8 cellular contexts compared by ENCODE assay signal in the genomic region with DNA sequence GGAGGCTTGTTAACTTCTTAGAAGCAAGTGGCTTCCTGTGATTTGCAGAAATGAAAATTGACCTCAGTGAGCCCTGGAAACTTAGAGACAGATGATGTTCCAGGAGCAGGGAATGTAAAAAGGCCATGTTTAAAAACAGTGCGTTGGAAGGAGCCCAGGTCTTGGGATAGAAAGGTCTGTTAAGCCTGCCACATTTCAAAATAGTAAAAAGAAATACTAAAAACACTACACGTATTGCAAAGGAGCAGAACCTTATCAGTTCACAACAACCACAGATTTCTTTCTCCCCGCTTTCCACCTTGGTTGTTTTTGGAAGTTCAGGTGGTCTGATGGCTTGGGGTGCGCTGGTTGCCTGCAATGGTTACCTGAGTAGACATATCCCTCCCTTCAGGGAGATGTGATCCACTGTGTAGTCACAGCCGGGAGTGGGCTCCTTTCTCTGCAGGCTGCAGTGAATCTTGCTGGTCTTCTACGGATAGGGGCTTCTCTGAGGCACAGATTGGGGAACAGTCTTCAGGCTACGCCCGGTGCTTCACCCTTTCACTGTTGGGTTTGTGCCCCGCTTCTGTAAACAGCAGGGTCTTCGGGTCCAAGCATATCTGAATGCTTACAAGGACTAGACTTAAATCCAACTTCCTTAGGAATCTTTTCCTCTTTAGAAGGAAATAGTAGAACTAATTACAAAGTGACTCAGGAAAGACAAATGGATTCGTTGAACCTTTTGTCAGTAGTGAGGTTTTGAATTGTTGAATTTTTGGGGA. TPM values are rescaled to one million over a fixed set of nuclear protein-coding genes. Genes with fewer than 3 reads are reported as not detected.
DNase-seq lines count a peak whose midpoint lies in the region; ATAC-seq and TF ChIP-seq lines count a peak whose summit lies in the region.

No MANE protein-coding gene starts in this region.

- peak overlapping the region; percentile 66 for H3K4me3 Mint-ChIP-seq in CD4-positive, alpha-beta T cell

- H3K9ac ChIP-seq in KMS-11 = peak overlapping the region; percentile 94

- intact Hi-C loops in CD4-positive, alpha-beta T cell (cut with DNase I, micrococcal nuclease) = no loop called here

- H3K27me3 Mint-ChIP-seq in CD4-positive, alpha-beta T cell = peaks cover 81% of the 10 kb centered on the region

- peaks cover 16% of the 10 kb centered on the region for H3K4me1 Mint-ChIP-seq in CD4-positive, alpha-beta T cell (ENCODE audit: low read depth)

- H3K36me3 ChIP-seq in KMS-11 (ENCODE audit: insufficient read depth) (no peaks in the 10 kb centered on the region), muscle layer of duodenum (ENCODE audit: control insufficient read depth in 1 of 2, insufficient read depth in 2 of 2, low read length in 2 of 2) (no peaks in the 10 kb centered on the region)

- H2AFZ ChIP-seq in KMS-11 (ENCODE audit: low read depth) = no peak overlapping the region

- no peak for TF ChIP-seq CTCF in CD4-positive, alpha-beta T cell (IDR thresholded peaks at IDR 0.05)
- TF ChIP-seq CTCF in KMS-11 (conservative IDR thresholded peaks at IDR 0.05; ENCODE audit: low read depth, low read length) = no peak

- CTCF ChIA-PET in CD4-positive, alpha-beta T cell (lab: Charles Lee) = no interaction called here

- H3K27ac ChIP-seq in CD4-positive, alpha-beta T cell (ENCODE audit: low read depth, low read length) = no peak overlapping the region
- H3K27ac ChIP-seq in KMS-11 (peak overlapping the region; percentile 65; the same call in 1 of the 2 replicates), cingulate gyrus (ENCODE audit: low read depth, low read length) (peak overlapping the region; percentile 26), muscle layer of duodenum (ENCODE audit: low read length) (peak overlapping the region; percentile 94)

- ATAC-seq in CD4-positive, alpha-beta T cell (ENCODE audit: poor library complexity) = no peak
- no peak for ATAC-seq in HG03521 (IDR thresholded peaks at IDR 0.05; ENCODE audit: unreplicated experiment)

- POLR2A ChIA-PET in CD4-positive, alpha-beta T cell (lab: Charles Lee) = no interaction called here

- no peaks in the 10 kb centered on the region for H3K9me3 Mint-ChIP-seq in CD4-positive, alpha-beta T cell

- H3K4me3 ChIP-seq in KMS-11 (IDR thresholded peaks at IDR 0.05; ENCODE audit: insufficient read depth, low read depth, low read length) (no peak overlapping the region), muscle layer of duodenum (ENCODE audit: low read depth in 1 of 2, low read length in 2 of 2) (peak overlapping the region; percentile 56 to 73)

- H3K79me2 ChIP-seq in KMS-11 (ENCODE audit: insufficient read depth, low read depth) = peaks cover 61% of the 10 kb centered on the region

- peaks cover 44% of the 10 kb centered on the region for H3K4me1 ChIP-seq in KMS-11 (ENCODE audit: low read depth, poor library complexity, severe bottlenecking)
- peaks cover 7 to 26% of the 10 kb centered on the region in 2 donors for H3K4me1 ChIP-seq in muscle layer of duodenum (ENCODE audit: control insufficient read depth in 1 of 2, insufficient read depth in 2 of 2, low read length in 2 of 2)

- H3K27me3 ChIP-seq in CD4-positive, alpha-beta T cell (ENCODE audit: control insufficient read depth, insufficient read depth, low read length) = peaks cover 85% of the 10 kb centered on the region
- no peaks in the 10 kb centered on the region for H3K27me3 ChIP-seq in KMS-11 (ENCODE audit: insufficient read depth, low read depth)
- no peaks in the 10 kb centered on the region for H3K27me3 ChIP-seq in muscle layer of duodenum (ENCODE audit: low read depth, low read length)

- H4K20me1 ChIP-seq in KMS-11 (ENCODE audit: insufficient read depth) = peaks cover 15% of the 10 kb centered on the region

- H3K36me3 Mint-ChIP-seq in CD4-positive, alpha-beta T cell (ENCODE audit: low read depth) = no peaks in the 10 kb centered on the region

- DNase-seq in CD4-positive, alpha-beta T cell = no peak
- DNase-seq in SHP77 treated with DMSO at 0.1 percent for 48 hours (lab: John Stamatoyannopoulos, UW) = no peak
- no peak for DNase-seq in central memory CD4-positive, alpha-beta T cell
- DNase-seq in effector CD4-positive, alpha-beta T cell = no peak

- peak overlapping the region; percentile 59 for H3K4me2 ChIP-seq in KMS-11

- H3K27ac Mint-ChIP-seq in CD4-positive, alpha-beta T cell = no peak overlapping the region

- no peaks in the 10 kb centered on the region for H3K9me3 ChIP-seq in CD4-positive, alpha-beta T cell (ENCODE audit: control insufficient read depth, low read length)
- no peaks in the 10 kb centered on the region for H3K9me3 ChIP-seq in muscle layer of duodenum (ENCODE audit: control insufficient read depth in 1 of 2, low read length in 2 of 2)

RNA-seq across cellular contexts. Expression of gene TEAD1, which starts 1.9 kb away (rescaled TPM):
- total RNA-seq in CD4-positive, alpha-beta T cell = under 1 TPM in 1 of 2 experiments, not detected in 1; 0.11 TPM
